8 cellular contexts compared by ENCODE assay signal in the genomic region with DNA sequence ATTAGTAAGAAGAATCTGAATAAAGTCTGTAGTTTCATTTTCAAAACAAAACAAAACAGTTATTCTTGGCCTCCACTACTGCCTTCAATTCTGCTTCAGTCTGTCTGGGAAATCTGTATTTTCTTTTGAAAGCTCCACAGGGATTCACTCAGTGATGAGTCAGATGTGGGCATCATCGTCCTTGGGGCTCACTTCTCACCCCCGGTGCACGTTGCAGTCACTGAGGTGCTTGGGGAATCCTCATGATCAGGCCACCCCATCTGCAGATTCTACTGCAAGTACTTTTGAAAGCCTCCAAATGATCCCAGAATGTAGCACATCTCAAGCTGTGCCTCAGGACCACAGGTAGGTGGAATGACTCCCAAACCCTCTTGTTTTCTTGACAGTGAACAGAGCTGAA.
DNase-seq lines count a peak whose midpoint lies in the region; ATAC-seq and TF ChIP-seq lines count a peak whose summit lies in the region.

No MANE protein-coding gene starts in this region.

- CTCF ChIA-PET in GM10248 (lab: Yijun Ruan, JAX) = interaction anchor here (1.3 to 4.9 kb wide), 3 partner anchors 10 to 85 kb away, joined by 3 to 39 read pairs (median 4); no protein-coding TSS in a partner anchor

- no peaks in the 10 kb centered on the region for H3K27me3 Mint-ChIP-seq in memory B cell

- H3K4me1 Mint-ChIP-seq in memory B cell = peaks cover 43% of the 10 kb centered on the region

- no peaks in the 10 kb centered on the region for H3K9me3 Mint-ChIP-seq in memory B cell

- TF ChIP-seq CTCF in GM10248 (IDR thresholded peaks at IDR 0.05; ENCODE audit: control extremely low read depth, extremely low read depth, low read depth, missing control alignments) = no peak

- peak; percentile 23 for ATAC-seq in HG03045 (IDR thresholded peaks at IDR 0.05; ENCODE audit: unreplicated experiment)
- ATAC-seq in memory B cell (ENCODE audit: low read depth) = peak; percentile 15
- ATAC-seq in HG03159 (IDR thresholded peaks at IDR 0.05; ENCODE audit: unreplicated experiment) = no peak

- DNase-seq in EH (ENCODE audit: low read depth) (peak; percentile 89), amniotic epithelial cell (ENCODE audit: low read depth) (peak; percentile 84), memory B cell (ENCODE audit: low spot score in 2 of 2) (no peak), GM10248 (ENCODE audit: extremely low spot score) (no peak), DMS153 treated with DMSO at 0.1 percent for 48 hours (lab: John Stamatoyannopoulos, UW; ENCODE audit: unreplicated experiment) (no peak), NOMO-1 treated with dmso at 0.1 percent for 144 hours (lab: John Stamatoyannopoulos, UW; ENCODE audit: unreplicated experiment) (no peak)

- POLR2A ChIA-PET in GM10248 (lab: Yijun Ruan, JAX) = no interaction called here

- peaks cover 4% of the 10 kb centered on the region for H3K36me3 Mint-ChIP-seq in memory B cell

- peak overlapping the region; percentile 84 for H3K4me3 Mint-ChIP-seq in memory B cell

- peak overlapping the region; percentile 98 for H3K27ac Mint-ChIP-seq in memory B cell

Comparison
In these comparisons a context has a peak if more than half of its experiments do, and no peak if none do; other contexts are left out.
1. DNase-seq: peak in EH (single experiment) and amniotic epithelial cell (single experiment); none in memory B cell (0 of 2), GM10248 (single experiment), DMS153 treated with DMSO at 0.1 percent for 48 hours (single experiment) and NOMO-1 treated with dmso at 0.1 percent for 144 hours (single experiment).